In genomic region chr4:173073939-173074500, GRCh38 we compare ENCODE assay signal across 26 cellular contexts.
A peak's percentile ranks its signal among the peaks of the same experiment; 100 is the strongest.
DNase-seq lines count a peak whose midpoint lies in the region; ATAC-seq, FAIRE-seq and TF ChIP-seq lines count a peak whose summit lies in the region.
"Had no signal": no experiment of that assay in that cellular context is flagged by ENCODE, and none has a peak within 500 bp of the region (broad histone marks: within the 10 kb centered on the region; RNA-seq: fewer than 3 reads in every experiment).

No MANE protein-coding gene starts in this region.

- peak overlapping the region; percentile 13 for H3K27ac Mint-ChIP-seq in endodermal cell
- H3K27ac Mint-ChIP-seq in mesothelial cell of epicardium = peak overlapping the region; percentile 6
- H3K27ac Mint-ChIP-seq in osteocyte (ENCODE audit: unreplicated experiment) = no peak overlapping the region
- H3K27ac Mint-ChIP-seq: activated CD4-positive, alpha-beta T cell treated with anti-CD3 and anti-CD28 coated beads for 36 hours; activated CD8-positive, alpha-beta memory T cell treated with anti-CD3 and anti-CD28 coated beads, Interleukin-2, amount 10 ng/mL, durations not matched to agents 7 days and 5 days; activated T-helper 17 cell treated with anti-CD3 and anti-CD28 coated beads, Interleukin-2, amount 50 U/mL, for 72 hours; naive B cell had no signal

- H3K27me3 ChIP-seq in KMS-11 (ENCODE audit: insufficient read depth, low read depth) (no peaks in the 10 kb centered on the region), endodermal cell (ENCODE audit: control insufficient read depth, insufficient read depth, low read length, poor library complexity, severe bottlenecking) (no peaks in the 10 kb centered on the region), WERI-Rb-1 (ENCODE audit: insufficient read depth, low read depth, severe bottlenecking) (no peaks in the 10 kb centered on the region)
- H3K27me3 ChIP-seq: esophagus squamous epithelium, Peyer's patch had no signal

- H3K4me3 ChIP-seq in A549 = no peak overlapping the region
- H3K4me3 ChIP-seq in KMS-11 (IDR thresholded peaks at IDR 0.05; ENCODE audit: insufficient read depth, low read depth, low read length) = no peak overlapping the region
- no peak overlapping the region for H3K4me3 ChIP-seq in endodermal cell (ENCODE audit: low read length)
- no peak overlapping the region for H3K4me3 ChIP-seq in WERI-Rb-1 (ENCODE audit: low read depth, low read length)
- H3K4me3 ChIP-seq: esophagus squamous epithelium, lower lobe of right lung, Peyer's patch had no signal

- no peak for FAIRE-seq in A549 (lab: Jason Lieb, UNC)
- FAIRE-seq: urothelium cell line had no signal

- TF ChIP-seq CTCF in A549 (IDR thresholded peaks at IDR 0.05) = no peak
- no peak for TF ChIP-seq CTCF in KMS-11 (conservative IDR thresholded peaks at IDR 0.05; ENCODE audit: low read depth, low read length)
- TF ChIP-seq CTCF in endodermal cell (conservative IDR thresholded peaks at IDR 0.05) = no peak
- no peak for TF ChIP-seq CTCF in mesothelial cell of epicardium (IDR thresholded peaks at IDR 0.05; ENCODE audit: unreplicated experiment)
- no peak for TF ChIP-seq CTCF in osteocyte (IDR thresholded peaks at IDR 0.05)
- TF ChIP-seq CTCF in WERI-Rb-1 (IDR thresholded peaks at IDR 0.05; ENCODE audit: low read depth, low read length) = no peak

- no peaks in the 10 kb centered on the region for H3K27me3 Mint-ChIP-seq in endodermal cell (ENCODE audit: insufficient read depth)
- no peaks in the 10 kb centered on the region for H3K27me3 Mint-ChIP-seq in mesothelial cell of epicardium (ENCODE audit: low read depth)
- no peaks in the 10 kb centered on the region for H3K27me3 Mint-ChIP-seq in osteocyte (ENCODE audit: unreplicated experiment)
- H3K27me3 Mint-ChIP-seq: activated CD8-positive, alpha-beta memory T cell treated with anti-CD3 and anti-CD28 coated beads, Interleukin-2, amount 10 ng/mL, durations not matched to agents 7 days and 5 days had no signal

- WGBS in A549 (ENCODE audit: missing lambda C conversion rate) = 82% methylated on average over 1 of the region's 1 CpG
- WGBS in endodermal cell (ENCODE audit: insufficient coverage in 1 of 2, insufficient read length in 1 of 2), 2 experiments = 55 to 60% methylated on average over 1 of the region's 1 CpG

- H3K4me2 ChIP-seq in A549 = peak overlapping the region; percentile 40
- H3K4me2 ChIP-seq in KMS-11 = peak overlapping the region; percentile 76

- H3K4me3 Mint-ChIP-seq in endodermal cell = no peak overlapping the region
- H3K4me3 Mint-ChIP-seq in mesothelial cell of epicardium = no peak overlapping the region
- no peak overlapping the region for H3K4me3 Mint-ChIP-seq in osteocyte (ENCODE audit: unreplicated experiment)
- H3K4me3 Mint-ChIP-seq: activated CD4-positive, alpha-beta T cell treated with anti-CD3 and anti-CD28 coated beads for 36 hours; activated CD8-positive, alpha-beta memory T cell treated with anti-CD3 and anti-CD28 coated beads, Interleukin-2, amount 10 ng/mL, durations not matched to agents 7 days and 5 days; activated T-helper 17 cell treated with anti-CD3 and anti-CD28 coated beads, Interleukin-2, amount 50 U/mL, for 72 hours; CD14-positive monocyte; naive B cell had no signal

- POLR2A ChIA-PET in A549 (lab: Yijun Ruan, JAX) = no interaction called here

- H3K9ac ChIP-seq in KMS-11 = peak overlapping the region; percentile 48; the same call in 1 of the 2 replicates
- no peak overlapping the region for H3K9ac ChIP-seq in endodermal cell (ENCODE audit: extremely low read depth, low read length, poor library complexity, severe bottlenecking)
- H3K9ac ChIP-seq: parathyroid adenoma had no signal

- peak overlapping the region; percentile 15 for H2AFZ ChIP-seq in KMS-11 (ENCODE audit: low read depth)
- H2AFZ ChIP-seq: parathyroid adenoma had no signal

- no peak for TF ChIP-seq POLR2A in A549 (IDR thresholded peaks at IDR 0.05; ENCODE audit: low read length)

- H3K4me1 Mint-ChIP-seq in endodermal cell (peaks cover 20% of the 10 kb centered on the region), mesothelial cell of epicardium (peaks cover 15% of the 10 kb centered on the region), osteocyte (ENCODE audit: unreplicated experiment) (peaks cover 22% of the 10 kb centered on the region)
- H3K4me1 Mint-ChIP-seq: activated CD4-positive, alpha-beta T cell treated with anti-CD3 and anti-CD28 coated beads for 36 hours; activated CD8-positive, alpha-beta memory T cell treated with anti-CD3 and anti-CD28 coated beads, Interleukin-2, amount 10 ng/mL, durations not matched to agents 7 days and 5 days; activated T-helper 17 cell treated with anti-CD3 and anti-CD28 coated beads, Interleukin-2, amount 50 U/mL, for 72 hours; naive B cell had no signal

- no peaks in the 10 kb centered on the region for H4K20me1 ChIP-seq in KMS-11 (ENCODE audit: insufficient read depth)

- no peak for TF ChIP-seq EP300 in A549 (IDR thresholded peaks at IDR 0.05)

- no peaks in the 10 kb centered on the region for H3K79me2 ChIP-seq in KMS-11 (ENCODE audit: insufficient read depth, low read depth)
- H3K79me2 ChIP-seq: parathyroid adenoma had no signal

- H3K36me3 ChIP-seq in KMS-11 (ENCODE audit: insufficient read depth) = no peaks in the 10 kb centered on the region
- no peaks in the 10 kb centered on the region for H3K36me3 ChIP-seq in endodermal cell (ENCODE audit: control insufficient read depth, insufficient read depth, low read length)
- no peaks in the 10 kb centered on the region for H3K36me3 ChIP-seq in WERI-Rb-1
- H3K36me3 ChIP-seq: esophagus squamous epithelium, lower lobe of right lung, Peyer's patch had no signal

- DNase-seq in A549 (ENCODE audit: low read depth in 1 of 2, low spot score in 1 of 2) (no peak), endodermal cell (no peak), mesothelial cell of epicardium (ENCODE audit: low spot score in 2 of 2, unreplicated experiment in 2 of 2) (no peak), amygdala (lab: John Stamatoyannopoulos, UW) (no peak), osteocyte (ENCODE audit: extremely low spot score, unreplicated experiment) (no peak), WERI-Rb-1 (no peak)
- DNase-seq in effector CD4-positive, alpha-beta T cell = no peak
- DNase-seq: activated CD4-positive, alpha-beta T cell treated with anti-CD3 and anti-CD28 coated beads for 36 hours; activated CD8-positive, alpha-beta memory T cell treated with anti-CD3 and anti-CD28 coated beads, Interleukin-2, amount 10 ng/mL, durations not matched to agents 7 days and 5 days; central memory CD4-positive, alpha-beta T cell; DMS153; effector CD8-positive, alpha-beta T cell; esophagus squamous epithelium; GOT3; lower lobe of right lung; naive B cell; NCI-H1436; NCI-H774; Peyer's patch; stimulated activated CD4-positive, alpha-beta T cell treated with anti-CD3 and anti-CD28 coated beads, Interleukin-2, amount 100 ng/mL, for 24 hours; stimulated activated naive CD4-positive, alpha-beta T cell treated with Interleukin-2 at 50 U/mL for 16 hours had no signal

- H3K4me1 ChIP-seq in A549 (peaks cover 15% of the 10 kb centered on the region), KMS-11 (ENCODE audit: low read depth, poor library complexity, severe bottlenecking) (peaks cover 62% of the 10 kb centered on the region), endodermal cell (ENCODE audit: control insufficient read depth, insufficient read depth, low read length) (no peaks in the 10 kb centered on the region)
- H3K4me1 ChIP-seq: lower lobe of right lung, parathyroid adenoma, Peyer's patch had no signal

- H3K9me3 ChIP-seq in A549 (peaks cover 5% of the 10 kb centered on the region; the same call in 2 of the 3 replicates), endodermal cell (ENCODE audit: control insufficient read depth, low read length) (peaks cover 24% of the 10 kb centered on the region), WERI-Rb-1 (ENCODE audit: severe bottlenecking) (peaks cover 11% of the 10 kb centered on the region)
- H3K9me3 ChIP-seq: Peyer's patch had no signal

- CTCF ChIA-PET in A549 (lab: Yijun Ruan, JAX) = no interaction called here

- TF ChIP-seq RAD21 in A549 (conservative IDR thresholded peaks at IDR 0.05 in 1 of 2, IDR thresholded peaks at IDR 0.05 in 1 of 2) = no peak

- 0 out of 6 replicates have a peak, but pooled peaks of 1 of the 2 experiments have one; percentile 21 for ATAC-seq in A549
- ATAC-seq: activated CD4-positive, alpha-beta T cell treated with anti-CD3 and anti-CD28 coated beads for 36 hours; activated CD8-positive, alpha-beta memory T cell treated with anti-CD3 and anti-CD28 coated beads, Interleukin-2, amount 10 ng/mL, durations not matched to agents 7 days and 5 days; activated T-helper 17 cell treated with anti-CD3 and anti-CD28 coated beads, Interleukin-2, amount 50 U/mL, for 72 hours; lower lobe of right lung had no signal

- no peaks in the 10 kb centered on the region for H3K36me3 Mint-ChIP-seq in endodermal cell (ENCODE audit: low read depth)
- peaks cover 2% of the 10 kb centered on the region for H3K36me3 Mint-ChIP-seq in mesothelial cell of epicardium
- peaks cover 7% of the 10 kb centered on the region for H3K36me3 Mint-ChIP-seq in osteocyte (ENCODE audit: unreplicated experiment)
- H3K36me3 Mint-ChIP-seq: activated CD8-positive, alpha-beta memory T cell treated with anti-CD3 and anti-CD28 coated beads, Interleukin-2, amount 10 ng/mL, durations not matched to agents 7 days and 5 days had no signal

- H3K27ac ChIP-seq in A549 (peak overlapping the region; percentile 39 to 52; a peak in 3 of 6 replicates), KMS-11 (peak overlapping the region; percentile 82), endodermal cell (ENCODE audit: low read depth, low read length) (peak overlapping the region; percentile 56), WERI-Rb-1 (no peak overlapping the region)
- H3K27ac ChIP-seq: lower lobe of right lung, parathyroid adenoma, Peyer's patch had no signal

- H3K9me3 Mint-ChIP-seq in endodermal cell = peaks cover 17% of the 10 kb centered on the region
- H3K9me3 Mint-ChIP-seq in mesothelial cell of epicardium = peaks cover 19% of the 10 kb centered on the region
- peaks cover 14% of the 10 kb centered on the region for H3K9me3 Mint-ChIP-seq in osteocyte (ENCODE audit: unreplicated experiment)

TF ChIP-seq in A549, 52 proteins besides CTCF, POLR2A, EP300 and RAD21 (continues in another document):
- TF ChIP-seq FOSB (CRISPR knock-in tag; IDR thresholded peaks at IDR 0.05) = no peak
- no peak for TF ChIP-seq RNF2 (IDR thresholded peaks at IDR 0.05; ENCODE audit: borderline replicate concordance, low read depth)
- TF ChIP-seq FOSL2 (IDR thresholded peaks at IDR 0.05) = no peak
- TF ChIP-seq FOSL2 (CRISPR knock-in tag; IDR thresholded peaks at IDR 0.05) = no peak
- TF ChIP-seq ELK1 (IDR thresholded peaks at IDR 0.05; ENCODE audit: low read depth, low read length) = no peak
- TF ChIP-seq JUN (IDR thresholded peaks at IDR 0.05) = no peak
